Comparison of ENCODE assay signal across 1 cellular context in the genomic region with DNA sequence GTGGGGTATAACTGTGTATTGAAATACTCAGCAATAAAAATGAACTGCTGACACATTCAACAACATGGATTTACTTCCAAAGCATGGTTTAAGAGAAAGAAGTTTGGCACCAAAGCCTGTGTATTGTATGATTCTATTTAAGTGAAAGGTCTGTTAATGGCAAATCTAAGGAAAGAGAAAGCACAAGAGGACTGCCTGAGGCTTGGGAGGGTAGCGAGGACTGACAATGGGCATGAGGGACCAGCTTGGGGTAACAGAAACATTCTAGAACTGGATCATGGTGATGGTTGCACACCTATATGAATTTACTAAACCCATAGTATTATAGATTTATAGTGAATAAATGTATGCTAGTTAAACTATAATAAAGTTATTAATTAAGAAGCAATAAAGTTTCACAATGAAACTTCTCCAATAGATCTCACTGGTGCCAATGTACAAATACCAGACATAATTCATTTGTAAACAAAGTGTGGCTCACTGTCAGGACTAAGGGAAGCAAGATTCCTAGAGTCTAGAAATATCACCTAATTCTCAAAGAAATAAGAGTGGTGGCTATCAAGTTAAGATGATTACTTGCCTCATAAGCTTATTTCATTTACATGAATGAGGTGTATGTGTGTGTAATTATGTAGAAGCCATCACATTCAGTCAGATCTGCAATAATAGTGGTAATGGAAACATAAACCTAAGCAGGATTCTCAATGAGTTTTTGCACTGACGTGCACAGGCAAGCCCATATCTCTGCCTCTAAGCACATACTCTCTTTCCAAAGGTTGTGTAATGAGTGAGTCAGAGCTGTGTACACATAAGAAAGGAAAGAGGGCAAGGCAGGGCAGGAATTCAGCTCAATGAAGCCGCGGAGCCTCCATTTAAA.
TF ChIP-seq lines count a peak whose summit lies in the region.

No MANE protein-coding gene starts in this region.

TF ChIP-seq in IMR-90, 13 proteins besides CTCF, POLR2A, EP300 and RAD21 (continued from another document):
- TF ChIP-seq CEBPB (IDR thresholded peaks at IDR 0.05; ENCODE audit: low read depth, low read length) (peak; percentile 97), MAZ (IDR thresholded peaks at IDR 0.05; ENCODE audit: borderline replicate concordance, low read depth, low read length) (no peak), FOS (IDR thresholded peaks at IDR 0.05; ENCODE audit: low read depth, low read length) (peak; percentile 95), NFE2L2 (IDR thresholded peaks at IDR 0.05; ENCODE audit: low read depth, low read length) (peak; percentile 43; the same call in 1 of the 2 replicates)
